Comparison of ENCODE assay signal across 12 cellular contexts in the genomic region with DNA sequence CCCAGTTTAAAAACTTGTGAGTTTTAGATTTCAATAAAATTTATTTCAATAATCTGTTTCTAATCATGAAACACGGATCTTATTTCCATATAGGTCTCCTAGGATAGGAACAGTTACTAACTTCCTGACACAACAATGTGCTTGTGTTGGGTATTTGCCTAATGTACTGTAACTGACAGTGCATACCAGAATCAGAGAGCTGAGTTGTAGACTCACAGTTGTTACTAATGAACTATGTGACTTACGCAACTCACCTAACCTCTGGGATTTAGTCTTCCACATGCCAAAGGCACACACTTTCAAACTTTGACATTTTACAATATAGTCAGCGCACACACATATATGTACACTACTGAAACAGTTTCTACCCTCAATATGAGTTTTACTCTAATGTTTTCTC.
DNase-seq lines count a peak whose midpoint lies in the region; ATAC-seq and TF ChIP-seq lines count a peak whose summit lies in the region.
"Had no signal": no experiment of that assay in that cellular context is flagged by ENCODE, and none has a peak within 500 bp of the region (broad histone marks: within the 10 kb centered on the region; RNA-seq: fewer than 3 reads in every experiment).

No MANE protein-coding gene starts in this region.

- H3K27ac ChIP-seq in epithelial cell of prostate = no peak overlapping the region
- no peak overlapping the region for H3K27ac ChIP-seq in mesenchymal stem cell (ENCODE audit: low read length, poor library complexity, severe bottlenecking)
- no peak overlapping the region for H3K27ac ChIP-seq in tibial artery
- H3K27ac ChIP-seq in ascending aorta = no peak overlapping the region
- H3K27ac ChIP-seq: HL-60 had no signal

- H3K23ac ChIP-seq in mesenchymal stem cell (ENCODE audit: low read length in 2 of 2) = no peak overlapping the region

- H3K27me3 ChIP-seq in mesenchymal stem cell (ENCODE audit: control insufficient read depth in 1 of 2, insufficient read depth in 1 of 2, low read length in 2 of 2) (no peaks in the 10 kb centered on the region), tibial artery (no peaks in the 10 kb centered on the region), ascending aorta (no peaks in the 10 kb centered on the region)

- H4K8ac ChIP-seq in mesenchymal stem cell (ENCODE audit: low read length) = no peak overlapping the region

- H3K4me1 ChIP-seq in mesenchymal stem cell (ENCODE audit: control insufficient read depth, insufficient read depth, low read depth, low read length) = no peaks in the 10 kb centered on the region
- H3K4me1 ChIP-seq in tibial artery = no peaks in the 10 kb centered on the region
- no peaks in the 10 kb centered on the region for H3K4me1 ChIP-seq in ascending aorta

- H3K14ac ChIP-seq in mesenchymal stem cell (ENCODE audit: low read length in 2 of 2) = no peak overlapping the region

- no peaks in the 10 kb centered on the region for H3K79me1 ChIP-seq in mesenchymal stem cell (replicated peaks; ENCODE audit: low read length, poor library complexity, severe bottlenecking)

- H3K36me3 ChIP-seq in mesenchymal stem cell (ENCODE audit: control insufficient read depth in 1 of 2, insufficient read depth in 2 of 2, low read depth in 1 of 2, low read length in 2 of 2) = peaks cover 0 to 4% of the 10 kb centered on the region in 2 experiments
- H3K36me3 ChIP-seq in tibial artery = no peaks in the 10 kb centered on the region
- no peaks in the 10 kb centered on the region for H3K36me3 ChIP-seq in ascending aorta

- no peak overlapping the region for H4K91ac ChIP-seq in mesenchymal stem cell (ENCODE audit: low read length)

- no peak overlapping the region for H3K18ac ChIP-seq in mesenchymal stem cell (ENCODE audit: low read depth in 1 of 2, low read length in 2 of 2)

- DNase-seq in EH (ENCODE audit: low read depth) (peak; percentile 80), MV-4-11 (lab: John Stamatoyannopoulos, UW) (peak; percentile 19), epithelial cell of prostate (ENCODE audit: low read depth, low spot score) (peak; percentile 27), mesenchymal stem cell (peak; percentile 54), T-helper 9 cell (no peak), tibial artery (no peak), ascending aorta (ENCODE audit: low spot score in 2 of 2) (no peak)
- DNase-seq: activated T-cell treated with anti-CD3 and anti-CD28 coated beads, Interleukin-2, amount 50 U/mL, for 1 hour; NCI-H1694 treated with DMSO at 0.1 percent for 48 hours had no signal

- peak overlapping the region; percentile 1 for H3K9ac ChIP-seq in mesenchymal stem cell (ENCODE audit: low read length)

- no peak overlapping the region for H2AK5ac ChIP-seq in mesenchymal stem cell (ENCODE audit: low read length, severe bottlenecking)

- no peak for TF ChIP-seq CTCF in tibial artery (IDR thresholded peaks at IDR 0.05)
- TF ChIP-seq CTCF in ascending aorta (IDR thresholded peaks at IDR 0.05) = no peak

- no peak overlapping the region for H2BK120ac ChIP-seq in mesenchymal stem cell (ENCODE audit: low read depth, low read length)

- no peak overlapping the region for H2BK15ac ChIP-seq in mesenchymal stem cell (ENCODE audit: low read depth, poor library complexity, severe bottlenecking)

- H2BK5ac ChIP-seq in mesenchymal stem cell (ENCODE audit: low read depth, low read length, poor library complexity, severe bottlenecking) = no peak overlapping the region

- no peak overlapping the region for H3K4ac ChIP-seq in mesenchymal stem cell (ENCODE audit: low read depth in 1 of 2, low read length in 2 of 2)

- intact Hi-C loops in tibial artery (cut with DNase I; ENCODE audit: low total_unique reads) = no loop called here
- intact Hi-C loops in ascending aorta (cut with DNase I) = no loop called here

- WGBS in mesenchymal stem cell = 97% methylated on average over 2 of the region's 3 CpGs

- H3K9me3 ChIP-seq in mesenchymal stem cell (ENCODE audit: control insufficient read depth, low read length) (no peaks in the 10 kb centered on the region), tibial artery (no peaks in the 10 kb centered on the region), ascending aorta (no peaks in the 10 kb centered on the region)

- no peak for ATAC-seq in HG03135 (IDR thresholded peaks at IDR 0.05; ENCODE audit: unreplicated experiment)
- ATAC-seq: activated CD4-positive, CD25-positive, alpha-beta regulatory T cell treated with anti-CD3 and anti-CD28 coated beads, Interleukin-2, amount 50 U/mL, for 24 hours had no signal

- H3K4me2 ChIP-seq in mesenchymal stem cell (ENCODE audit: low read length, poor library complexity, severe bottlenecking) = no peak overlapping the region

- H3K4me3 ChIP-seq in mesenchymal stem cell (ENCODE audit: insufficient read depth in 1 of 2, low read depth in 1 of 2, low read length in 2 of 2) (no peak overlapping the region), tibial artery (no peak overlapping the region), ascending aorta (no peak overlapping the region)

- H2BK12ac ChIP-seq in mesenchymal stem cell (ENCODE audit: low read length in 2 of 2) = no peak overlapping the region

- no peak overlapping the region for H2AFZ ChIP-seq in mesenchymal stem cell (ENCODE audit: low read depth, low read length)

Comparison
In these comparisons a context has a peak if more than half of its experiments do, and no peak if none do; other contexts are left out.
1. DNase-seq: peak in EH (single experiment), MV-4-11 (single experiment), epithelial cell of prostate (single experiment) and mesenchymal stem cell (single experiment); none in T-helper 9 cell (single experiment), tibial artery (0 of 2) and ascending aorta (0 of 2).